ENCODE assay signal across 1 cellular context in genomic region chr3:182323126-182323727, GRCh38.
TF ChIP-seq lines count a peak whose summit lies in the region.

No MANE protein-coding gene starts in this region.

TF ChIP-seq in GM23338, 12 proteins besides CTCF, POLR2A, EP300 and RAD21:
- TF ChIP-seq, protein P1, sequence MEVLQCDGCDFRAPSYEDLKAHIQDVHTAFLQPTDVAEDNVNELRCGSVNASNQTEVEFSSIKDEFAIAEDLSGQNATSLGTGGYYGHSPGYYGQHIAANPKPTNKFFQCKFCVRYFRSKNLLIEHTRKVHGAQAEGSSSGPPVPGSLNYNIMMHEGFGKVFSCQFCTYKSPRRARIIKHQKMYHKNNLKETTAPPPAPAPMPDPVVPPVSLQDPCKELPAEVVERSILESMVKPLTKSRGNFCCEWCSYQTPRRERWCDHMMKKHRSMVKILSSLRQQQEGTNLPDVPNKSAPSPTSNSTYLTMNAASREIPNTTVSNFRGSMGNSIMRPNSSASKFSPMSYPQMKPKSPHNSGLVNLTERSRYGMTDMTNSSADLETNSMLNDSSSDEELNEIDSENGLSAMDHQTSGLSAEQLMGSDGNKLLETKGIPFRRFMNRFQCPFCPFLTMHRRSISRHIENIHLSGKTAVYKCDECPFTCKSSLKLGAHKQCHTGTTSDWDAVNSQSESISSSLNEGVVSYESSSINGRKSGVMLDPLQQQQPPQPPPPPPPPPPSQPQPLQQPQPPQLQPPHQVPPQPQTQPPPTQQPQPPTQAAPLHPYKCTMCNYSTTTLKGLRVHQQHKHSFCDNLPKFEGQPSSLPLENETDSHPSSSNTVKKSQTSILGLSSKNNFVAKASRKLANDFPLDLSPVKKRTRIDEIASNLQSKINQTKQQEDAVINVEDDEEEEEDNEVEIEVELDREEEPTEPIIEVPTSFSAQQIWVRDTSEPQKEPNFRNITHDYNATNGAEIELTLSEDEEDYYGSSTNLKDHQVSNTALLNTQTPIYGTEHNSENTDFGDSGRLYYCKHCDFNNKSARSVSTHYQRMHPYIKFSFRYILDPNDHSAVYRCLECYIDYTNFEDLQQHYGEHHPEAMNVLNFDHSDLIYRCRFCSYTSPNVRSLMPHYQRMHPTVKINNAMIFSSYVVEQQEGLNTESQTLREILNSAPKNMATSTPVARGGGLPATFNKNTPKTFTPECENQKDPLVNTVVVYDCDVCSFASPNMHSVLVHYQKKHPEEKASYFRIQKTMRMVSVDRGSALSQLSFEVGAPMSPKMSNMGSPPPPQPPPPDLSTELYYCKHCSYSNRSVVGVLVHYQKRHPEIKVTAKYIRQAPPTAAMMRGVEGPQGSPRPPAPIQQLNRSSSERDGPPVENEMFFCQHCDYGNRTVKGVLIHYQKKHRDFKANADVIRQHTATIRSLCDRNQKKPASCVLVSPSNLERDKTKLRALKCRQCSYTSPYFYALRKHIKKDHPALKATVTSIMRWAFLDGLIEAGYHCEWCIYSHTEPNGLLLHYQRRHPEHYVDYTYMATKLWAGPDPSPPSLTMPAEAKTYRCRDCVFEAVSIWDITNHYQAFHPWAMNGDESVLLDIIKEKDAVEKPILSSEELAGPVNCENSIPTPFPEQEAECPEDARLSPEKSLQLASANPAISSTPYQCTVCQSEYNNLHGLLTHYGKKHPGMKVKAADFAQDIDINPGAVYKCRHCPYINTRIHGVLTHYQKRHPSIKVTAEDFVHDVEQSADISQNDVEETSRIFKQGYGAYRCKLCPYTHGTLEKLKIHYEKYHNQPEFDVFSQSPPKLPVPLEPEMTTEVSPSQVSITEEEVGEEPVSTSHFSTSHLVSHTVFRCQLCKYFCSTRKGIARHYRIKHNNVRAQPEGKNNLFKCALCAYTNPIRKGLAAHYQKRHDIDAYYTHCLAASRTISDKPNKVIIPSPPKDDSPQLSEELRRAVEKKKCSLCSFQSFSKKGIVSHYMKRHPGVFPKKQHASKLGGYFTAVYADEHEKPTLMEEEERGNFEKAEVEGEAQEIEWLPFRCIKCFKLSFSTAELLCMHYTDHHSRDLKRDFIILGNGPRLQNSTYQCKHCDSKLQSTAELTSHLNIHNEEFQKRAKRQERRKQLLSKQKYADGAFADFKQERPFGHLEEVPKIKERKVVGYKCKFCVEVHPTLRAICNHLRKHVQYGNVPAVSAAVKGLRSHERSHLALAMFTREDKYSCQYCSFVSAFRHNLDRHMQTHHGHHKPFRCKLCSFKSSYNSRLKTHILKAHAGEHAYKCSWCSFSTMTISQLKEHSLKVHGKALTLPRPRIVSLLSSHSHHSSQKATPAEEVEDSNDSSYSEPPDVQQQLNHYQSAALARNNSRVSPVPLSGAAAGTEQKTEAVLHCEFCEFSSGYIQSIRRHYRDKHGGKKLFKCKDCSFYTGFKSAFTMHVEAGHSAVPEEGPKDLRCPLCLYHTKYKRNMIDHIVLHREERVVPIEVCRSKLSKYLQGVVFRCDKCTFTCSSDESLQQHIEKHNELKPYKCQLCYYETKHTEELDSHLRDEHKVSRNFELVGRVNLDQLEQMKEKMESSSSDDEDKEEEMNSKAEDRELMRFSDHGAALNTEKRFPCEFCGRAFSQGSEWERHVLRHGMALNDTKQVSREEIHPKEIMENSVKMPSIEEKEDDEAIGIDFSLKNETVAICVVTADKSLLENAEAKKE (CRISPR knock-in tag; IDR thresholded peaks at IDR 0.05): no peak; the same call in 1 of the 2 replicates
- peak; percentile 12; the same call in 1 of the 2 replicates for TF ChIP-seq NANOG (IDR thresholded peaks at IDR 0.05; ENCODE audit: borderline replicate concordance)
